Comparison of ENCODE assay signal across 8 cellular contexts in the genomic region with DNA sequence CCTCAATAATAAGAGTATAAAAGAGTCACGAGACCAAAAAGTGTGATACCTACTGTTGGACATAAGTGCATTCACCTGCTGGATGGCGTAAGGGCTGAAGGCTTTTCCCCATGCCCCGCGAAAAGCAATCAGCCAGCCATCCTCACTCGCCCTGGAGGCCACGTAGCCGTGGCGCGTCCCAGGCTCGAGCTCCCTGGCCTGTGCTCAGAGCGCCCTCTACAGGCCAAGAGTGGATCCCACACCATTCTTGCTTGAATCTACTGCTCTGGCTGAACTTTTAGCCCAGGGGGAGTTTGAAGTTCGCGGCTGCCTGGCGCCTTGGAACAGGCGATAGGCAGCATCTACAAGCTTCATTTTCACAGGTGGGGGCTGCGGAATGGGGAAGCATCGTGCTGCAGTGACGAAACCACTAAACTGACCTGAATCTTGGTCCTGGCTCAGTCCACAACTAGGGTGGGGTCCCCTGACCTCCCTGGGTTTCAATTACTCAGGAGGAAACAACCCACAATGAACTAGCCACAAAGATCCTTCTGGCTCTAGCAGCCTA.
A peak's percentile ranks its signal among the peaks of the same experiment; 100 is the strongest.
DNase-seq lines count a peak whose midpoint lies in the region; ATAC-seq and TF ChIP-seq lines count a peak whose summit lies in the region.

No MANE protein-coding gene starts in this region.

- TF ChIP-seq CTCF in heart left ventricle (IDR thresholded peaks at IDR 0.05) (peak; percentile 94 to 99 (median 98)), psoas muscle (IDR thresholded peaks at IDR 0.05) (peak; percentile 99)

- no peaks in the 10 kb centered on the region for H3K36me3 ChIP-seq in heart left ventricle
- no peaks in the 10 kb centered on the region for H3K36me3 ChIP-seq in psoas muscle (ENCODE audit: insufficient read depth in 1 of 2, low read depth in 1 of 2)
- H3K36me3 ChIP-seq in aorta (ENCODE audit: control insufficient read depth in 1 of 2, insufficient read depth in 2 of 2, low read length in 1 of 2) = no peaks in the 10 kb centered on the region

- no peaks in the 10 kb centered on the region for H3K9me3 Mint-ChIP-seq in activated naive CD8-positive, alpha-beta T cell treated with anti-CD3 and anti-CD28 coated beads for 36 hours

- H3K9me3 ChIP-seq in heart left ventricle = no peaks in the 10 kb centered on the region
- H3K9me3 ChIP-seq in psoas muscle = no peaks in the 10 kb centered on the region
- H3K9me3 ChIP-seq in aorta (ENCODE audit: control insufficient read depth, low read length) = no peaks in the 10 kb centered on the region

- H3K4me1 ChIP-seq in heart left ventricle = peaks cover 0 to 3% (median 0%) of the 10 kb centered on the region in 12 donors
- no peaks in the 10 kb centered on the region for H3K4me1 ChIP-seq in psoas muscle
- no peaks in the 10 kb centered on the region for H3K4me1 ChIP-seq in aorta (ENCODE audit: control insufficient read depth in 1 of 2, insufficient read depth in 2 of 2, low read length in 2 of 2)

- no peak overlapping the region for H3K27ac ChIP-seq in heart left ventricle
- H3K27ac ChIP-seq in psoas muscle = no peak overlapping the region
- no peak overlapping the region for H3K27ac ChIP-seq in aorta (ENCODE audit: low read depth in 1 of 2, low read length in 2 of 2)

- no peaks in the 10 kb centered on the region for H3K36me3 Mint-ChIP-seq in activated naive CD8-positive, alpha-beta T cell treated with anti-CD3 and anti-CD28 coated beads for 36 hours

- no peak overlapping the region for H3K4me3 ChIP-seq in heart left ventricle
- H3K4me3 ChIP-seq in psoas muscle = no peak overlapping the region
- H3K4me3 ChIP-seq in aorta (ENCODE audit: low read length in 2 of 2) = no peak overlapping the region

- H3K4me1 Mint-ChIP-seq in activated naive CD8-positive, alpha-beta T cell treated with anti-CD3 and anti-CD28 coated beads for 36 hours = peaks cover 7% of the 10 kb centered on the region

- DNase-seq in NCI-H1417 (lab: John Stamatoyannopoulos, UW) (peak; percentile 85 to 96 (median 91)), SW 1271 (lab: John Stamatoyannopoulos, UW) (peak; percentile 46 to 63), heart left ventricle (peak; percentile 69 to 89 (median 81)), psoas muscle (peak; percentile 87 to 89), aorta (peak; percentile 89 to 94)
- DNase-seq in activated naive CD8-positive, alpha-beta T cell treated with anti-CD3 and anti-CD28 coated beads for 36 hours = peak; percentile 88

- no peak for TF ChIP-seq POLR2A in heart left ventricle (IDR thresholded peaks at IDR 0.05)

- peak overlapping the region; percentile 48 for H3K4me3 Mint-ChIP-seq in activated naive CD8-positive, alpha-beta T cell treated with anti-CD3 and anti-CD28 coated beads for 36 hours

- H3K27ac Mint-ChIP-seq in activated naive CD8-positive, alpha-beta T cell treated with anti-CD3 and anti-CD28 coated beads for 36 hours = no peak overlapping the region

- intact Hi-C loops in heart left ventricle (cut with DNase I) (loop anchor here (1.0 to 10.0 kb wide), 9 partner anchors 153 to 736 kb away; no protein-coding TSS in a partner anchor), psoas muscle (cut with DNase I) (loop anchor here (2.0 to 5.0 kb wide), 3 partner anchors 154 to 288 kb away; no protein-coding TSS in a partner anchor), aorta (cut with DNase I) (loop anchor here (1.0 to 5.0 kb wide), 3 partner anchors 153 to 288 kb away; no protein-coding TSS in a partner anchor)

- peaks cover 8% of the 10 kb centered on the region for H3K27me3 Mint-ChIP-seq in activated naive CD8-positive, alpha-beta T cell treated with anti-CD3 and anti-CD28 coated beads for 36 hours

- 1 to 3% (median 2%) methylated on average over 16 to 18 of the region's 18 CpGs for WGBS in heart left ventricle, 4 donors
- 2 to 4% (median 2%) methylated on average over 17 to 18 of the region's 18 CpGs for WGBS in psoas muscle, 3 donors
- 2% methylated on average over 18 of the region's 18 CpGs for WGBS in aorta, 2 donors

- H3K27me3 ChIP-seq in heart left ventricle (no peaks in the 10 kb centered on the region), psoas muscle (ENCODE audit: insufficient read depth in 3 of 3, low read length in 2 of 3) (no peaks in the 10 kb centered on the region), aorta (ENCODE audit: control insufficient read depth in 1 of 2, insufficient read depth in 2 of 2, low read length in 1 of 2) (no peaks in the 10 kb centered on the region)

- ATAC-seq in GM18498 (IDR thresholded peaks at IDR 0.05; ENCODE audit: unreplicated experiment) = peak; percentile 98
- ATAC-seq in HG02852 (IDR thresholded peaks at IDR 0.05; ENCODE audit: unreplicated experiment) = peak; percentile 98
- ATAC-seq in heart left ventricle = peak; percentile 89 to 98 (median 94)
- ATAC-seq in psoas muscle = peak; percentile 97 to 99 (median 98)
- ATAC-seq in aorta (ENCODE audit: low FRiP score) = peak; percentile 94
